ENCODE assay signal across 25 cellular contexts in genomic region chr7:28592861-28593260, GRCh38.
"Had no signal": no experiment of that assay in that cellular context is flagged by ENCODE, and none has a peak within 500 bp of the region (broad histone marks: within the 10 kb centered on the region; RNA-seq: fewer than 3 reads in every experiment).

No MANE protein-coding gene starts in this region.

- H3K4me1 ChIP-seq: Peyer's patch had no signal

- H3K36me3 ChIP-seq: Peyer's patch, SJCRH30 had no signal

- ATAC-seq: activated CD4-positive, CD25-positive, alpha-beta regulatory T cell treated with anti-CD3 and anti-CD28 coated beads, Interleukin-2, amount 50 U/mL, for 24 hours; activated naive CD4-positive, alpha-beta T cell treated with anti-CD3 and anti-CD28 coated beads, Interleukin-2, amount 50 U/mL, for 72 hours; activated T-cell treated with anti-CD3 and anti-CD28 coated beads, Interleukin-2, amount 50 U/mL, for 4 hours had no signal

- H3K9me3 Mint-ChIP-seq: activated CD4-positive, alpha-beta T cell treated with anti-CD3 and anti-CD28 coated beads, Interleukin-2, amount 10 ng/mL, durations not matched to agents 24 days and 14 days; activated naive CD4-positive, alpha-beta T cell treated with anti-CD3 and anti-CD28 coated beads, Interleukin-2, amount 50 U/mL, for 72 hours; activated T-cell treated with anti-CD3 and anti-CD28 coated beads, Interleukin-2, amount 50 U/mL, for 4 hours; T-helper 1 cell treated with Interleukin-12 subunit alpha and Interleukin-12 subunit beta and Interleukin-4 antibody, amounts not matched to agents 30 μg/mL and 1 μg/mL, for 36 hours had no signal

- H3K4me3 ChIP-seq: Peyer's patch, SJCRH30 had no signal

- H3K27ac Mint-ChIP-seq: activated CD4-positive, alpha-beta T cell treated with anti-CD3 and anti-CD28 coated beads, Interleukin-2, amount 10 ng/mL, durations not matched to agents 24 days and 14 days; activated naive CD4-positive, alpha-beta T cell treated with anti-CD3 and anti-CD28 coated beads, Interleukin-2, amount 50 U/mL, for 72 hours; T-helper 1 cell treated with Interleukin-12 subunit alpha and Interleukin-12 subunit beta and Interleukin-4 antibody, amounts not matched to agents 30 μg/mL and 1 μg/mL, for 36 hours had no signal

- H3K27me3 Mint-ChIP-seq: activated CD4-positive, alpha-beta T cell treated with anti-CD3 and anti-CD28 coated beads, Interleukin-2, amount 10 ng/mL, durations not matched to agents 24 days and 14 days had no signal

- H3K9me3 ChIP-seq: Peyer's patch, SJCRH30 had no signal

- H3K27me3 ChIP-seq: Peyer's patch, SJCRH30 had no signal

- H3K36me3 Mint-ChIP-seq: activated naive CD4-positive, alpha-beta T cell treated with anti-CD3 and anti-CD28 coated beads, Interleukin-2, amount 50 U/mL, for 72 hours had no signal

- H3K4me3 Mint-ChIP-seq: activated CD4-positive, alpha-beta T cell treated with anti-CD3 and anti-CD28 coated beads, Interleukin-2, amount 10 ng/mL, durations not matched to agents 24 days and 14 days; activated T-cell treated with anti-CD3 and anti-CD28 coated beads, Interleukin-2, amount 50 U/mL, for 4 hours; T-helper 1 cell treated with Interleukin-12 subunit alpha and Interleukin-12 subunit beta and Interleukin-4 antibody, amounts not matched to agents 30 μg/mL and 1 μg/mL, for 36 hours had no signal

- H3K27ac ChIP-seq: Peyer's patch, RWPE1, SJCRH30 had no signal

- DNase-seq: activated CD4-positive, alpha-beta T cell treated with anti-CD3 and anti-CD28 coated beads, Interleukin-2, amount 10 ng/mL, durations not matched to agents 24 days and 14 days; activated CD4-positive, alpha-beta T cell treated with anti-CD3 and anti-CD28 coated beads, Interleukin-2, amount 50 U/mL, for 48 hours; activated CD8-positive, alpha-beta memory T cell treated with anti-CD3 and anti-CD28 coated beads for 24 hours; activated effector memory CD4-positive, alpha-beta T cell treated with anti-CD3 and anti-CD28 coated beads, Interleukin-2, amount 50 U/mL, for 16 hours; activated naive CD4-positive, alpha-beta T cell treated with Interleukin-2 at 50 U/mL for 16 hours; activated T-cell treated with anti-CD3 and anti-CD28 coated beads, Interleukin-2, amount 50 U/mL, for 4 hours; anterior cingulate cortex; cerebellar nuclear complex; IMR-90; KG1; NCI-H1048; NCI-H1417 treated with DMSO at 0.1 percent for 48 hours; NCI-H1694; NCI-H2029; NCI-H2107; NCI-H2227 treated with DMSO at 0.1 percent for 48 hours; NCI-H446 treated with DMSO at 0.1 percent for 48 hours; NCI-H526 treated with DMSO at 0.1 percent for 48 hours; Peyer's patch; Right ventricle myocardium superior; SJCRH30 had no signal
